9 cellular contexts compared by ENCODE assay signal in the genomic region with DNA sequence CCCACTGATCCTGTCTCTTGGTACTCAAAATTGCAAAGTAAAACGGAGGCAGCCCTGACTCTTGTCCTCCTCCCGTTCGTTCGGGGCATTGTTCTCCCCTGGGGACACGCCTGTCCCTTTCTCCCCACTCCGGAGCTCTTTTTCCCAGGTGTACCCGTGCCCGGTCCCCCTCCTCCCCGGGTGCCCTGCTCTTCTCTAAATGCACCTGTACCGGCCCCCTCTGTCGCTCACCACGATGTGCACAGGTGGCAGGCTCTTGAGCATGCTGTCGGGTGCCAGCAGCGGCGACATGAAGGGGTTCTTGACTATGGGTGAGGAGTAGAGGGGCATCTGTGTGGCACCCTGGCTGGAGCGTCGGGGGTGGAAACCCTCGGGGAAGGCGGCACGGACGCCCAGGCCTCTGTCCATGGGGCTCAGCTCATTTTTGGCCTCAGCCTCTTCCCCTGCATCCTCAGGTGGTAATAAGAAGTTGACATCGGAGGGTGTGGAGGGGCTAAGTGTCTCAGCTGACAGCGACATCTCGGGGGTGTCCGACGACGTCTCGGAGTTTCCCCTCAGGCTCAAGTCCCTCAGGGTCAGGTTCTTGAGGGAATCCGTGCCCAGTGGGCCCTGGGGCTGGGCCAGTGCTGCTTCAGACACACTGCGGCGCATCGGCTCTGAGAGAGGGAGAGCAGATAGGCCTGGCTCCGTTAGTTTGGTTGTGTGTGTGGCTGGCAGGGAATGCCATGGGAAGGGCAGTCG. TPM values are rescaled to one million over a fixed set of nuclear protein-coding genes. Genes with fewer than 3 reads are reported as not detected.
DNase-seq lines count a peak whose midpoint lies in the region; ATAC-seq and TF ChIP-seq lines count a peak whose summit lies in the region.
"Had no signal": no experiment of that assay in that cellular context is flagged by ENCODE, and none has a peak within 500 bp of the region (broad histone marks: within the 10 kb centered on the region; RNA-seq: fewer than 3 reads in every experiment).

No MANE protein-coding gene starts in this region.

- ATAC-seq in SK-N-SH treated with all-trans-retinoic acid at 6 μM for 48 hours (no peak), GM18517 (IDR thresholded peaks at IDR 0.05; ENCODE audit: unreplicated experiment) (no peak)
- no peak for ATAC-seq in stimulated activated effector memory CD8-positive, alpha-beta T cell treated with anti-CD3 and anti-CD28 coated beads, Interleukin-12 subunit alpha, Interleukin-12 subunit beta, amount 100 ng/mL, for 72 hours

- H3K4me3 ChIP-seq in SK-N-SH (ENCODE audit: low read depth in 2 of 2, low read length in 1 of 2) (peak overlapping the region in 1 of 2 experiments; percentile 44; a peak in 2 of 4 replicates), WERI-Rb-1 (ENCODE audit: low read depth, low read length) (peak overlapping the region; percentile 49), right atrium auricular region (peak overlapping the region; percentile 49 to 66)

- H3K27ac ChIP-seq in SK-N-SH (ENCODE audit: low read depth in 2 of 2, low read length in 1 of 2) (peak overlapping the region in 1 of 2 experiments; percentile 63; a peak in 1 of 4 replicates), WERI-Rb-1 (peak overlapping the region; percentile 61), right atrium auricular region (peak overlapping the region; percentile 58 to 75)

- peaks cover 50% of the 10 kb centered on the region for H3K36me3 Mint-ChIP-seq in stimulated activated effector memory CD8-positive, alpha-beta T cell treated with anti-CD3 and anti-CD28 coated beads, Interleukin-12 subunit alpha, Interleukin-12 subunit beta, amount 100 ng/mL, for 72 hours

- DNase-seq in SK-N-SH (peak; percentile 56), WERI-Rb-1 (no peak), right atrium auricular region (ENCODE audit: low spot score) (no peak), COR-L47 (lab: John Stamatoyannopoulos, UW) (no peak), NCI-H2081 treated with DMSO at 0.1 percent for 48 hours (lab: John Stamatoyannopoulos, UW) (no peak)
- no peak for DNase-seq in stimulated activated effector memory CD8-positive, alpha-beta T cell treated with anti-CD3 and anti-CD28 coated beads, Interleukin-12 subunit alpha, Interleukin-12 subunit beta, amount 100 ng/mL, for 72 hours (ENCODE audit: low spot score in 2 of 2)

- no peaks in the 10 kb centered on the region for H3K9me2 ChIP-seq in SK-N-SH

- H3K4me1 ChIP-seq in SK-N-SH (ENCODE audit: control insufficient read depth in 1 of 2, insufficient read depth in 2 of 2, low read depth in 1 of 2, low read length in 1 of 2) (peaks cover 0 to 18% of the 10 kb centered on the region in 2 experiments; a peak in 1 of 4 replicates), right atrium auricular region (peaks cover 0 to 20% of the 10 kb centered on the region in 2 donors)

- POLR2A ChIA-PET in SK-N-SH (lab: Yijun Ruan, JAX): interaction anchor here (1.8 kb wide), 1 partner anchor 10 kb away, joined by 6 read pairs; no protein-coding TSS in a partner anchor

- H3K27ac Mint-ChIP-seq in stimulated activated effector memory CD8-positive, alpha-beta T cell treated with anti-CD3 and anti-CD28 coated beads, Interleukin-12 subunit alpha, Interleukin-12 subunit beta, amount 100 ng/mL, for 72 hours: peak overlapping the region; percentile 87

- no peak overlapping the region for H3K9ac ChIP-seq in SK-N-SH

- H3K79me2 ChIP-seq in SK-N-SH (ENCODE audit: insufficient read depth): no peaks in the 10 kb centered on the region

- H3K27me3 ChIP-seq in SK-N-SH (ENCODE audit: insufficient read depth): no peaks in the 10 kb centered on the region
- no peaks in the 10 kb centered on the region for H3K27me3 ChIP-seq in WERI-Rb-1 (ENCODE audit: insufficient read depth, low read depth, severe bottlenecking)
- no peaks in the 10 kb centered on the region for H3K27me3 ChIP-seq in right atrium auricular region

- 60% methylated on average over 31 of the region's 34 CpGs for WGBS in SK-N-SH (ENCODE audit: low lambda C conversion rate)

- H3K4me2 ChIP-seq in SK-N-SH: peak overlapping the region; percentile 69; the same call in 1 of the 2 replicates

- H3K9me3 Mint-ChIP-seq in stimulated activated effector memory CD8-positive, alpha-beta T cell treated with anti-CD3 and anti-CD28 coated beads, Interleukin-12 subunit alpha, Interleukin-12 subunit beta, amount 100 ng/mL, for 72 hours: no peaks in the 10 kb centered on the region

- no peak for TF ChIP-seq EP300 in SK-N-SH (IDR thresholded peaks at IDR 0.05; ENCODE audit: borderline replicate concordance in 1 of 2, low read depth in 1 of 2, low read length in 1 of 2)

- TF ChIP-seq RAD21 in SK-N-SH (IDR thresholded peaks at IDR 0.05; ENCODE audit: low read length): no peak

- CTCF ChIA-PET in SK-N-SH (lab: Yijun Ruan, JAX): interaction anchor here (0.8 to 2.9 kb wide), 11 partner anchors 9 to 294 kb away, joined by 3 to 45 read pairs (median 7); no protein-coding TSS in a partner anchor

- H2AFZ ChIP-seq in SK-N-SH (ENCODE audit: low read depth): no peak overlapping the region

- H3K9me3 ChIP-seq in SK-N-SH (no peaks in the 10 kb centered on the region), WERI-Rb-1 (ENCODE audit: severe bottlenecking) (no peaks in the 10 kb centered on the region), right atrium auricular region (no peaks in the 10 kb centered on the region)

- peaks cover 48% of the 10 kb centered on the region for H3K4me1 Mint-ChIP-seq in stimulated activated effector memory CD8-positive, alpha-beta T cell treated with anti-CD3 and anti-CD28 coated beads, Interleukin-12 subunit alpha, Interleukin-12 subunit beta, amount 100 ng/mL, for 72 hours

- H4K20me1 ChIP-seq in SK-N-SH (ENCODE audit: insufficient read depth): no peaks in the 10 kb centered on the region

- H3F3A ChIP-seq in SK-N-SH (replicated peaks; ENCODE audit: insufficient read depth): peaks cover 5% of the 10 kb centered on the region

- TF ChIP-seq CTCF in SK-N-SH (IDR thresholded peaks at IDR 0.05): no peak
- TF ChIP-seq CTCF in WERI-Rb-1 (IDR thresholded peaks at IDR 0.05; ENCODE audit: low read depth, low read length): no peak
- no peak for TF ChIP-seq CTCF in right atrium auricular region (IDR thresholded peaks at IDR 0.05)

- H3K36me3 ChIP-seq in SK-N-SH (replicated peaks in 1 of 2; ENCODE audit: control insufficient read depth in 1 of 2, insufficient read depth in 2 of 2, low read length in 1 of 2): peaks cover 0 to 7% of the 10 kb centered on the region in 2 experiments
- no peaks in the 10 kb centered on the region for H3K36me3 ChIP-seq in WERI-Rb-1
- no peaks in the 10 kb centered on the region for H3K36me3 ChIP-seq in right atrium auricular region

- H3K4me3 Mint-ChIP-seq in stimulated activated effector memory CD8-positive, alpha-beta T cell treated with anti-CD3 and anti-CD28 coated beads, Interleukin-12 subunit alpha, Interleukin-12 subunit beta, amount 100 ng/mL, for 72 hours: peak overlapping the region; percentile 74

TF ChIP-seq in SK-N-SH, 30 proteins besides CTCF, POLR2A, EP300 and RAD21:
- TF ChIP-seq GATA2 (CRISPR knock-in tag; IDR thresholded peaks at IDR 0.05) (no peak), POLR2AphosphoS5 (IDR thresholded peaks at IDR 0.05; ENCODE audit: low read depth, low read length) (no peak), FOXM1 (IDR thresholded peaks at IDR 0.05; ENCODE audit: low read depth) (no peak), NFIC (IDR thresholded peaks at IDR 0.05; ENCODE audit: borderline replicate concordance) (no peak)

TF ChIP-seq in SK-N-SH treated with all-trans-retinoic acid at 6 μM for 48 hours, 23 proteins besides CTCF, POLR2A, EP300 and RAD21:
- no peak for TF ChIP-seq ESRRG (CRISPR knock-in tag; IDR thresholded peaks at IDR 0.05)
- TF ChIP-seq ZFP30 (CRISPR knock-in tag; IDR thresholded peaks at IDR 0.05): no peak
- no peak for TF ChIP-seq TCF4 (CRISPR knock-in tag; IDR thresholded peaks at IDR 0.05; ENCODE audit: borderline replicate concordance)
- TF ChIP-seq PPARA (CRISPR knock-in tag; IDR thresholded peaks at IDR 0.05; ENCODE audit: borderline replicate concordance): no peak
- TF ChIP-seq, protein P1, sequence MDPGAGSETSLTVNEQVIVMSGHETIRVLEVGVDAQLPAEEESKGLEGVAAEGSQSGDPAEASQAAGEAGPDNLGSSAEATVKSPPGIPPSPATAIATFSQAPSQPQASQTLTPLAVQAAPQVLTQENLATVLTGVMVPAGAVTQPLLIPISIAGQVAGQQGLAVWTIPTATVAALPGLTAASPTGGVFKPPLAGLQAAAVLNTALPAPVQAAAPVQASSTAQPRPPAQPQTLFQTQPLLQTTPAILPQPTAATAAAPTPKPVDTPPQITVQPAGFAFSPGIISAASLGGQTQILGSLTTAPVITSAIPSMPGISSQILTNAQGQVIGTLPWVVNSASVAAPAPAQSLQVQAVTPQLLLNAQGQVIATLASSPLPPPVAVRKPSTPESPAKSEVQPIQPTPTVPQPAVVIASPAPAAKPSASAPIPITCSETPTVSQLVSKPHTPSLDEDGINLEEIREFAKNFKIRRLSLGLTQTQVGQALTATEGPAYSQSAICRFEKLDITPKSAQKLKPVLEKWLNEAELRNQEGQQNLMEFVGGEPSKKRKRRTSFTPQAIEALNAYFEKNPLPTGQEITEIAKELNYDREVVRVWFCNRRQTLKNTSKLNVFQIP (CRISPR knock-in tag; IDR thresholded peaks at IDR 0.05; ENCODE audit: borderline replicate concordance, low read depth): no peak

RNA-seq across cellular contexts. Expression of gene CNFN, which starts 12.4 kb away (rescaled TPM):
- polyA plus RNA-seq in SK-N-SH (2012; rRNA removed): 2.3 and 4.5 TPM in 2 replicates
- polyA plus RNA-seq in SK-N-SH (2012; cell fraction: cytosol; rRNA removed): 1.4 and 2.9 TPM in 2 replicates
- polyA plus RNA-seq in SK-N-SH (2012; cell fraction: nucleus; rRNA removed): 0.80 and 4.0 TPM in 2 replicates
- total RNA-seq in right atrium auricular region: 1 to 10 TPM in 1 of 2 donors, not detected in 1; 1.1 TPM

RNA-seq across cellular contexts. Expression of gene LIPE, which starts 24.6 kb away (rescaled TPM):
- 3.2 and 4.4 TPM in 2 replicates for polyA plus RNA-seq in SK-N-SH (2012; rRNA removed)
- 1.4 and 3.0 TPM in 2 replicates for polyA plus RNA-seq in SK-N-SH (2012; cell fraction: cytosol; rRNA removed)
- polyA plus RNA-seq in SK-N-SH (2012; cell fraction: nucleus; rRNA removed): 5.1 and 5.2 TPM in 2 replicates
- total RNA-seq in right atrium auricular region: 10 to 100 TPM; 11.6 to 36.5 TPM

RNA-seq across cellular contexts. Expression of gene CXCL17, which starts 40.2 kb away (rescaled TPM):
- not detected in 2 replicates for polyA plus RNA-seq in SK-N-SH (2012; rRNA removed)
- polyA plus RNA-seq in SK-N-SH (2012; cell fraction: cytosol; rRNA removed): not detected in 2 replicates
- not detected in 2 replicates for polyA plus RNA-seq in SK-N-SH (2012; cell fraction: nucleus; rRNA removed)
- total RNA-seq in right atrium auricular region: not detected
- total RNA-seq: left colon had no signal
